Comparison of ENCODE assay signal across 8 cellular contexts in genomic region chr6:166420351-166420750, GRCh38.
DNase-seq lines count a peak whose midpoint lies in the region; ATAC-seq lines count a peak whose summit lies in the region.

No MANE protein-coding gene starts in this region.

- DNase-seq in NCI-H82 (lab: John Stamatoyannopoulos, UW) = peak; percentile 19
- no peak for DNase-seq in NCI-H82 treated with DMSO at 0.1 percent for 48 hours (lab: John Stamatoyannopoulos, UW; ENCODE audit: unreplicated experiment)
- peak; percentile 50 for DNase-seq in OCI-M1 (lab: John Stamatoyannopoulos, UW)
- peak; percentile 23 for DNase-seq in fibroblast of peridontal ligament (ENCODE audit: extremely low read depth)
- peak; percentile 93 for DNase-seq in pons (ENCODE audit: low spot score)
- no peak for DNase-seq in stimulated activated CD8-positive, alpha-beta memory T cell treated with anti-CD3 and anti-CD28 coated beads, Interleukin-4, amount 100 ng/mL, for 48 hours

- no peak for ATAC-seq in HG02759 (IDR thresholded peaks at IDR 0.05; ENCODE audit: unreplicated experiment)
- no peak for ATAC-seq in GM21619 (IDR thresholded peaks at IDR 0.05; ENCODE audit: unreplicated experiment)

Comparison
In these comparisons a context has a peak if more than half of its experiments do, and no peak if none do; other contexts are left out.
1. DNase-seq: peak in NCI-H82 (single experiment), OCI-M1 (single experiment), fibroblast of peridontal ligament (single experiment) and pons (single experiment); none in NCI-H82 treated with DMSO at 0.1 percent for 48 hours (single experiment) and stimulated activated CD8-positive, alpha-beta memory T cell treated with anti-CD3 and anti-CD28 coated beads, Interleukin-4, amount 100 ng/mL, for 48 hours (single experiment).